15 cellular contexts compared by ENCODE assay signal in genomic region chr12:48981757-48982157, GRCh38. TPM values are rescaled to one million over a fixed set of nuclear protein-coding genes. Genes with fewer than 3 reads are reported as not detected.
A peak's percentile ranks its signal among the peaks of the same experiment; 100 is the strongest.
DNase-seq lines count a peak whose midpoint lies in the region; ATAC-seq and TF ChIP-seq lines count a peak whose summit lies in the region.
"Had no signal": no experiment of that assay in that cellular context is flagged by ENCODE, and none has a peak within 500 bp of the region (broad histone marks: within the 10 kb centered on the region; RNA-seq: fewer than 3 reads in every experiment).

No MANE protein-coding gene starts in this region.

- no peak for TF ChIP-seq POLR2A in testis (IDR thresholded peaks at IDR 0.05)

- H3K9me3 Mint-ChIP-seq in stimulated activated naive CD8-positive, alpha-beta T cell treated with anti-CD3 and anti-CD28 coated beads, Interleukin-15, Interleukin-2, amounts not matched to agents 100 ng/mL and 50 ng/mL, for 24 hours = no peaks in the 10 kb centered on the region
- no peaks in the 10 kb centered on the region for H3K9me3 Mint-ChIP-seq in activated naive CD8-positive, alpha-beta T cell treated with anti-CD3 and anti-CD28 coated beads, Interleukin-2, amount 50 U/mL, for 24 hours
- H3K9me3 Mint-ChIP-seq in mesothelial cell of epicardium = no peaks in the 10 kb centered on the region

- H3K27me3 ChIP-seq in testis (no peaks in the 10 kb centered on the region), tibial artery (peaks cover 9 to 68% of the 10 kb centered on the region in 2 donors)

- peaks cover 82% of the 10 kb centered on the region for H3K27me3 Mint-ChIP-seq in stimulated activated naive CD8-positive, alpha-beta T cell treated with anti-CD3 and anti-CD28 coated beads, Interleukin-15, Interleukin-2, amounts not matched to agents 100 ng/mL and 50 ng/mL, for 24 hours
- H3K27me3 Mint-ChIP-seq in activated naive CD8-positive, alpha-beta T cell treated with anti-CD3 and anti-CD28 coated beads, Interleukin-2, amount 50 U/mL, for 24 hours = peaks cover 68% of the 10 kb centered on the region
- H3K27me3 Mint-ChIP-seq in mesothelial cell of epicardium (ENCODE audit: low read depth) = peaks cover 95% of the 10 kb centered on the region

- H3K4me3 ChIP-seq in testis = peak overlapping the region in 1 of 2 donors; percentile 30
- no peak overlapping the region for H3K4me3 ChIP-seq in tibial artery
- H3K4me3 ChIP-seq: GM23248 had no signal

- no peaks in the 10 kb centered on the region for H3K36me3 Mint-ChIP-seq in stimulated activated naive CD8-positive, alpha-beta T cell treated with anti-CD3 and anti-CD28 coated beads, Interleukin-15, Interleukin-2, amounts not matched to agents 100 ng/mL and 50 ng/mL, for 24 hours (ENCODE audit: low read depth)
- H3K36me3 Mint-ChIP-seq in activated naive CD8-positive, alpha-beta T cell treated with anti-CD3 and anti-CD28 coated beads, Interleukin-2, amount 50 U/mL, for 24 hours (ENCODE audit: low read depth) = peaks cover 2% of the 10 kb centered on the region
- H3K36me3 Mint-ChIP-seq in mesothelial cell of epicardium = no peaks in the 10 kb centered on the region

- H3K27ac ChIP-seq in testis = no peak overlapping the region
- no peak overlapping the region for H3K27ac ChIP-seq in tibial artery
- H3K27ac ChIP-seq: gastroesophageal sphincter, GM23248 had no signal

- intact Hi-C loops in testis (cut with DNase I; ENCODE audit: low total_unique reads) (no loop called here), tibial artery (cut with DNase I; ENCODE audit: low total_unique reads) (loop anchor here (10.0 kb wide), 1 partner anchor 117 kb away; the partner anchor contains the start of gene RND1)

- TF ChIP-seq CTCF in mesothelial cell of epicardium (IDR thresholded peaks at IDR 0.05; ENCODE audit: unreplicated experiment) (no peak), testis (IDR thresholded peaks at IDR 0.05) (no peak), tibial artery (IDR thresholded peaks at IDR 0.05) (no peak)

- peak overlapping the region; percentile 66 for H3K4me3 Mint-ChIP-seq in stimulated activated naive CD8-positive, alpha-beta T cell treated with anti-CD3 and anti-CD28 coated beads, Interleukin-15, Interleukin-2, amounts not matched to agents 100 ng/mL and 50 ng/mL, for 24 hours
- H3K4me3 Mint-ChIP-seq in activated naive CD8-positive, alpha-beta T cell treated with anti-CD3 and anti-CD28 coated beads, Interleukin-2, amount 50 U/mL, for 24 hours = peak overlapping the region; percentile 42
- H3K4me3 Mint-ChIP-seq in mesothelial cell of epicardium = peak overlapping the region; percentile 53

- DNase-seq in stimulated activated naive CD8-positive, alpha-beta T cell treated with anti-CD3 and anti-CD28 coated beads, Interleukin-15, Interleukin-2, amounts not matched to agents 100 U/mL and 50 U/mL, for 24 hours = no peak
- no peak for DNase-seq in activated naive CD8-positive, alpha-beta T cell treated with anti-CD3 and anti-CD28 coated beads, Interleukin-2, amount 50 U/mL, for 24 hours
- DNase-seq in mesothelial cell of epicardium (ENCODE audit: low spot score in 2 of 2, unreplicated experiment in 2 of 2) = no peak
- DNase-seq in testis = no peak
- DNase-seq in GDM1 (lab: John Stamatoyannopoulos, UW) = no peak
- DNase-seq in tibial artery = no peak
- DNase-seq in AML-193 (lab: John Stamatoyannopoulos, UW) = no peak
- DNase-seq: left ventricle myocardium superior, NCI-H2029 had no signal

- H3K36me3 ChIP-seq in testis (ENCODE audit: low read depth, missing control alignments) = no peaks in the 10 kb centered on the region
- no peaks in the 10 kb centered on the region for H3K36me3 ChIP-seq in tibial artery
- H3K36me3 ChIP-seq: gastroesophageal sphincter had no signal

- ATAC-seq in stimulated activated naive CD8-positive, alpha-beta T cell treated with anti-CD3 and anti-CD28 coated beads, Interleukin-15, Interleukin-2, amounts not matched to agents 100 U/mL and 50 U/mL, for 24 hours = no peak
- ATAC-seq in activated naive CD8-positive, alpha-beta T cell treated with anti-CD3 and anti-CD28 coated beads, Interleukin-2, amount 50 U/mL, for 24 hours = no peak
- ATAC-seq: gastroesophageal sphincter, left ventricle myocardium superior had no signal

- peak overlapping the region; percentile 70 for H3K27ac Mint-ChIP-seq in stimulated activated naive CD8-positive, alpha-beta T cell treated with anti-CD3 and anti-CD28 coated beads, Interleukin-15, Interleukin-2, amounts not matched to agents 100 ng/mL and 50 ng/mL, for 24 hours
- peak overlapping the region; percentile 74 for H3K27ac Mint-ChIP-seq in activated naive CD8-positive, alpha-beta T cell treated with anti-CD3 and anti-CD28 coated beads, Interleukin-2, amount 50 U/mL, for 24 hours
- no peak overlapping the region for H3K27ac Mint-ChIP-seq in mesothelial cell of epicardium

- 6 to 9% methylated on average over 13 of the region's 13 CpGs for WGBS in testis, 2 donors

- no peaks in the 10 kb centered on the region for H3K9me3 ChIP-seq in testis
- no peaks in the 10 kb centered on the region for H3K9me3 ChIP-seq in tibial artery
- H3K9me3 ChIP-seq: gastroesophageal sphincter had no signal

- H3K4me1 Mint-ChIP-seq in stimulated activated naive CD8-positive, alpha-beta T cell treated with anti-CD3 and anti-CD28 coated beads, Interleukin-15, Interleukin-2, amounts not matched to agents 100 ng/mL and 50 ng/mL, for 24 hours (ENCODE audit: low read depth) = peaks cover 50% of the 10 kb centered on the region
- peaks cover 50% of the 10 kb centered on the region for H3K4me1 Mint-ChIP-seq in activated naive CD8-positive, alpha-beta T cell treated with anti-CD3 and anti-CD28 coated beads, Interleukin-2, amount 50 U/mL, for 24 hours
- peaks cover 37% of the 10 kb centered on the region for H3K4me1 Mint-ChIP-seq in mesothelial cell of epicardium

- H3K4me1 ChIP-seq in testis = peaks cover 27% of the 10 kb centered on the region
- peaks cover 11 to 55% (median 50%) of the 10 kb centered on the region in 4 donors for H3K4me1 ChIP-seq in tibial artery

RNA-seq across cellular contexts. Expression of gene WNT1, which starts 3.6 kb away (rescaled TPM):
- total RNA-seq in mesothelial cell of epicardium (not detected in 3 replicates), testis (1 to 10 TPM; 1.2 to 1.4 TPM)
- 0.62 TPM for polyA plus RNA-seq in testis (ENCODE audit: insufficient read depth, low read depth, low replicate concordance)
- total RNA-seq: gastroesophageal sphincter, GM23248, left ventricle myocardium superior, OCI-LY7, renal cortical epithelial cell, ureter had no signal
- polyA plus RNA-seq: GM23248 had no signal

RNA-seq across cellular contexts. Expression of gene WNT10B, which starts 10.2 kb away (rescaled TPM):
- total RNA-seq in mesothelial cell of epicardium = 0.77 to 1.2 TPM (median 0.98 TPM) in 3 replicates
- total RNA-seq in testis = 1 to 10 TPM; 1.1 to 3.1 TPM
- 1.8 TPM for polyA plus RNA-seq in testis (ENCODE audit: insufficient read depth, low read depth, low replicate concordance)
- total RNA-seq: OCI-LY7 had no signal

RNA-seq across cellular contexts. Expression of gene DDN, which starts 17.4 kb away (rescaled TPM):
- total RNA-seq in mesothelial cell of epicardium (0.27 to 0.36 TPM (median 0.29 TPM) in 3 replicates), testis (under 1 TPM; 0.31 to 0.55 TPM)
- 0.96 TPM for polyA plus RNA-seq in testis (ENCODE audit: insufficient read depth, low read depth, low replicate concordance)
- total RNA-seq: gastroesophageal sphincter, GM23248 had no signal
- polyA plus RNA-seq: GM23248 had no signal

RNA-seq across cellular contexts. Expression of gene ARF3, which starts 24.5 kb away (rescaled TPM):
- total RNA-seq in mesothelial cell of epicardium = 123 to 125 TPM (median 125 TPM) in 3 replicates
- total RNA-seq in testis = 10 to 100 TPM; 78.3 to 92.9 TPM
- 134 TPM for polyA plus RNA-seq in testis (ENCODE audit: insufficient read depth, low read depth, low replicate concordance)

RNA-seq across cellular contexts. Expression of gene PRKAG1, which starts 36.8 kb away (rescaled TPM):
- 58.7 to 61.8 TPM (median 59.4 TPM) in 3 replicates for total RNA-seq in mesothelial cell of epicardium
- total RNA-seq in testis = 10 to 100 TPM; 52.7 to 59.6 TPM
- 80.7 TPM for polyA plus RNA-seq in testis (ENCODE audit: insufficient read depth, low read depth, low replicate concordance)
